ENCODE assay signal across 13 cellular contexts in the genomic region with DNA sequence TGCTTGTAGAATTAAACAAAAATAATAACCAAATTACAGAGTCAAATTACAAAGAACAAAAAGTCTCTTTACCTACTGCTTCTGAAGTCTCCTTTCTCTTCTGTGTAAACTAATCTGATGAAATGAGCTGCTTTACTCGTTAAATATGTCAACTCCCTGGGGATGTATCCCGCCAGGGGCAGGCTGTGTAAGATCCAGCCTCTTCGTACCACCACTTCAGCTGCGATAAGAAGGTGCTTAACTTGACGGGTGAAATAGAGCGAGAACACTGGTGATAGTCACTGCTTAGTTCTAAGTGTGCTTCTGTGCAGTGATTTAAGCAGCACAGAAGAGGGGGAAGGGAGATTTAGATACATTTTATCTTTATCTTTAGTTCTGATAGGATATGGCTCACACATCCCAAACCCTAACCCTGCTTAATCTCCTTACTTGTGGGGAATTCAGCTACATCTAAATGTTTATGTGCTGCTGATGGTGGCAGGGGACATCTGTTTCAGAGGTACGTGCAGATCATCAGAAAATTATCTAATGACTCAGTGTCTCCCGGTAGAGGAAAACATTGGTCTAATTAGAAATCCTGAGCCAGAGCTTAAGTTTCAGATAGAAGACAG. TPM values are rescaled to one million over a fixed set of nuclear protein-coding genes. Genes with fewer than 3 reads are reported as not detected.
DNase-seq lines count a peak whose midpoint lies in the region; ATAC-seq, FAIRE-seq and TF ChIP-seq lines count a peak whose summit lies in the region.
"Had no signal": no experiment of that assay in that cellular context is flagged by ENCODE, and none has a peak within 500 bp of the region (broad histone marks: within the 10 kb centered on the region; RNA-seq: fewer than 3 reads in every experiment).

No MANE protein-coding gene starts in this region.

- H2AFZ ChIP-seq in HepG2 (ENCODE audit: low read length) (no peak overlapping the region), PC-9 (no peak overlapping the region)

- H3K27me3 ChIP-seq in HepG2 (ENCODE audit: control insufficient read depth in 1 of 2, insufficient read depth in 2 of 2, low read length in 2 of 2) = no peaks in the 10 kb centered on the region
- no peaks in the 10 kb centered on the region for H3K27me3 ChIP-seq in right lobe of liver
- peaks cover 17% of the 10 kb centered on the region for H3K27me3 ChIP-seq in foreskin keratinocyte
- peaks cover 40% of the 10 kb centered on the region for H3K27me3 ChIP-seq in PC-9 (ENCODE audit: insufficient read depth, low read depth)
- no peaks in the 10 kb centered on the region for H3K27me3 ChIP-seq in transverse colon

- no peak overlapping the region for H3K4me3 Mint-ChIP-seq in stimulated activated memory B cell treated with anti-CD40 and anti-IgM and Interleukin-4, amounts not matched to agents 10 μg/mL and 1 μg/mL and 100 μg/mL, for 72 hours
- H3K4me3 Mint-ChIP-seq: immature natural killer cell had no signal

- ATAC-seq in HepG2 (no peak), right lobe of liver (no peak), foreskin keratinocyte (peak; percentile 17), GM18867 (IDR thresholded peaks at IDR 0.05; ENCODE audit: unreplicated experiment) (no peak)
- no peak for ATAC-seq in stimulated activated memory B cell treated with anti-CD40 and anti-IgM and Interleukin-4, amounts not matched to agents 10 μg/mL and 1 μg/mL and 100 μg/mL, for 72 hours

- WGBS in HepG2 (ENCODE audit: low lambda C conversion rate) = 10% methylated on average over 8 of the region's 8 CpGs
- 72% methylated on average over 8 of the region's 8 CpGs for WGBS in right lobe of liver (ENCODE audit: insufficient coverage, low coverage, low lambda C conversion rate, missing lambda C conversion rate)
- 65% methylated on average over 8 of the region's 8 CpGs; no CpG with 5 or more reads in 1 of the 2 donors for WGBS in transverse colon (ENCODE audit: low coverage in 1 of 2), 2 donors

- H3K9me2 ChIP-seq in PC-9 (ENCODE audit: insufficient read depth) = no peaks in the 10 kb centered on the region; the same call in 1 of the 2 replicates

- H3K4me1 Mint-ChIP-seq in stimulated activated memory B cell treated with anti-CD40 and anti-IgM and Interleukin-4, amounts not matched to agents 10 μg/mL and 1 μg/mL and 100 μg/mL, for 72 hours = no peaks in the 10 kb centered on the region
- H3K4me1 Mint-ChIP-seq: immature natural killer cell had no signal

- H3K79me2 ChIP-seq in HepG2 (ENCODE audit: insufficient read depth, low read length) (no peaks in the 10 kb centered on the region), PC-9 (ENCODE audit: low read depth) (no peaks in the 10 kb centered on the region)

- CTCF ChIA-PET in HepG2 (lab: Yijun Ruan, JAX; ENCODE audit: low intra/inter-chr PET ratio, low total read pairs) = no interaction called here
- CTCF ChIA-PET in PC-9 (lab: Charles Lee) = no interaction called here

- H3K4me1 ChIP-seq in HepG2 (ENCODE audit: insufficient read depth, low read length) (peaks cover 41% of the 10 kb centered on the region), right lobe of liver (peaks cover 0 to 9% (median 0%) of the 10 kb centered on the region in 4 donors), foreskin keratinocyte (peaks cover 7% of the 10 kb centered on the region), PC-9 (replicated peaks; ENCODE audit: insufficient read depth) (no peaks in the 10 kb centered on the region), transverse colon (peaks cover 7 to 19% (median 14%) of the 10 kb centered on the region in 4 donors)

- TF ChIP-seq EP300 in HepG2 (IDR thresholded peaks at IDR 0.05; ENCODE audit: low read depth in 2 of 2, low read length in 2 of 2) (no peak), HepG2 (CRISPR knock-in tag; IDR thresholded peaks at IDR 0.05; ENCODE audit: borderline replicate concordance) (no peak), transverse colon (IDR thresholded peaks at IDR 0.05; ENCODE audit: low read depth) (no peak)

- in situ Hi-C loops in HepG2 (cut with HindIII; ENCODE audit: extremely low pct_ligation_motif_present, low pct_unique_long_range_greater_than_20kb) = no loop called here
- in situ Hi-C loops in transverse colon (cut with MboI; ENCODE audit: low pct_ligation_motif_present in 1 of 4, low pct_unique_long_range_greater_than_20kb in 1 of 4, low sequenced_read_pairs in 3 of 4) = no loop called here

- H3K36me3 ChIP-seq in HepG2 (replicated peaks in 1 of 2; ENCODE audit: control insufficient read depth in 1 of 2, insufficient read depth in 2 of 2, low read length in 2 of 2) (no peaks in the 10 kb centered on the region), right lobe of liver (no peaks in the 10 kb centered on the region), PC-9 (ENCODE audit: low read depth) (no peaks in the 10 kb centered on the region), transverse colon (no peaks in the 10 kb centered on the region)

- H3K9ac ChIP-seq in HepG2 (ENCODE audit: insufficient read depth, low read depth, low read length) = no peak overlapping the region

- no peaks in the 10 kb centered on the region for H3F3A ChIP-seq in PC-9 (ENCODE audit: insufficient read depth, low read depth)

- intact Hi-C loops in HepG2 (cut with micrococcal nuclease; ENCODE audit: unreplicated experiment) = no loop called here
- intact Hi-C loops in right lobe of liver (cut with DNase I) = no loop called here
- intact Hi-C loops in PC-9 (cut with micrococcal nuclease; ENCODE audit: unreplicated experiment) = no loop called here
- intact Hi-C loops in transverse colon (cut with DNase I; ENCODE audit: low total_unique reads) = no loop called here

- POLR2A ChIA-PET in HepG2 (lab: Yijun Ruan, JAX) = interaction anchor here (1.6 kb wide), 1 partner anchor 57 kb away, joined by 4 read pairs; no protein-coding TSS in a partner anchor
- POLR2A ChIA-PET in PC-9 (lab: Charles Lee; ENCODE audit: unreplicated experiment) = no interaction called here

- no peaks in the 10 kb centered on the region for H3K9me3 Mint-ChIP-seq in stimulated activated memory B cell treated with anti-CD40 and anti-IgM and Interleukin-4, amounts not matched to agents 10 μg/mL and 1 μg/mL and 100 μg/mL, for 72 hours
- H3K9me3 Mint-ChIP-seq: immature natural killer cell had no signal

- H3K4me2 ChIP-seq in HepG2 (ENCODE audit: low read depth, low read length) (peak overlapping the region; percentile 51), PC-9 (no peak overlapping the region)

- H3K27ac ChIP-seq in HepG2 (ENCODE audit: extremely low read length, insufficient read depth, low read length) (no peak overlapping the region), right lobe of liver (no peak overlapping the region), foreskin keratinocyte (no peak overlapping the region), PC-9 (no peak overlapping the region), transverse colon (no peak overlapping the region)

- FAIRE-seq in HepG2 (lab: Jason Lieb, UNC) = no peak

- no TSS peak for BruUV-seq in HepG2 (replicated peaks; lab: Mats Ljungman, UMichigan)
- no TSS peak for BruUV-seq in PC-9 (replicated peaks; lab: Mats Ljungman, UMichigan)

- TF ChIP-seq POLR2A in HepG2 (IDR thresholded peaks at IDR 0.05; ENCODE audit: insufficient read depth in 1 of 2, low read depth in 2 of 2, low read length in 2 of 2) (no peak), right lobe of liver (IDR thresholded peaks at IDR 0.05) (no peak), transverse colon (IDR thresholded peaks at IDR 0.05) (no peak)

- H4K20me1 ChIP-seq in HepG2 (ENCODE audit: insufficient read depth, low read length) (no peaks in the 10 kb centered on the region), PC-9 (ENCODE audit: insufficient read depth) (no peaks in the 10 kb centered on the region)

- H3K27me3 Mint-ChIP-seq in stimulated activated memory B cell treated with anti-CD40 and anti-IgM and Interleukin-4, amounts not matched to agents 10 μg/mL and 1 μg/mL and 100 μg/mL, for 72 hours = peaks cover 22% of the 10 kb centered on the region

- H3K9me3 ChIP-seq in HepG2 (ENCODE audit: low read length) (no peaks in the 10 kb centered on the region), right lobe of liver (no peaks in the 10 kb centered on the region), PC-9 (ENCODE audit: insufficient read depth, low read depth) (no peaks in the 10 kb centered on the region), transverse colon (no peaks in the 10 kb centered on the region)

- no peak overlapping the region for H3K27ac Mint-ChIP-seq in stimulated activated memory B cell treated with anti-CD40 and anti-IgM and Interleukin-4, amounts not matched to agents 10 μg/mL and 1 μg/mL and 100 μg/mL, for 72 hours
- H3K27ac Mint-ChIP-seq: immature natural killer cell had no signal

- H3K36me3 Mint-ChIP-seq in stimulated activated memory B cell treated with anti-CD40 and anti-IgM and Interleukin-4, amounts not matched to agents 10 μg/mL and 1 μg/mL and 100 μg/mL, for 72 hours = no peaks in the 10 kb centered on the region
- H3K36me3 Mint-ChIP-seq: immature natural killer cell had no signal

- no peak for TF ChIP-seq RAD21 in HepG2 (CRISPR knock-in tag; IDR thresholded peaks at IDR 0.05)

- no peak for DNase-seq in HepG2 (ENCODE audit: low spot score)
- DNase-seq in right lobe of liver = no peak
- peak; percentile 71 to 74 for DNase-seq in NCI-H526 (lab: John Stamatoyannopoulos, UW)
- DNase-seq in foreskin keratinocyte = peak in 1 of 2 donors; percentile 6
- DNase-seq in PC-9 = no peak
- DNase-seq in transverse colon = no peak
- DNase-seq: activated CD4-positive, CD25-positive, alpha-beta regulatory T cell; activated naive CD4-positive, alpha-beta T cell treated with Interleukin-2 at 50 U/mL for 16 hours; effector CD4-positive, alpha-beta T cell; immature natural killer cell; NCI-H446 treated with DMSO at 0.1 percent for 48 hours had no signal

- TF ChIP-seq CTCF in HepG2 (CRISPR knock-in tag; IDR thresholded peaks at IDR 0.05) (no peak), right lobe of liver (IDR thresholded peaks at IDR 0.05) (no peak), foreskin keratinocyte (conservative IDR thresholded peaks at IDR 0.05) (no peak), PC-9 (conservative IDR thresholded peaks at IDR 0.05) (no peak), transverse colon (IDR thresholded peaks at IDR 0.05) (no peak)

- H3K4me3 ChIP-seq in HepG2 (replicated peaks in 1 of 3; ENCODE audit: insufficient read depth in 1 of 3, low read depth in 2 of 3, low read length in 3 of 3) (no peak overlapping the region), right lobe of liver (no peak overlapping the region), PC-9 (no peak overlapping the region), transverse colon (no peak overlapping the region)

RNA-seq across cellular contexts. Expression of gene RHOU, which starts 46.0 kb away (rescaled TPM):
- 18.5 and 23.6 TPM in 2 replicates for total RNA-seq in HepG2 (2016; rRNA removed; fragmentation: Illumina TruSeq; extraction: Trizol)
- 3.3 and 4.3 TPM in 2 replicates for total RNA-seq in HepG2 (2016; cell fraction: cytosol; rRNA removed; fragmentation: Illumina TruSeq; extraction: Trizol; ENCODE audit: low read depth)
- 19.1 and 24.0 TPM in 2 replicates for total RNA-seq in HepG2 (2016; cell fraction: insoluble cytoplasmic fraction; rRNA removed; fragmentation: Illumina TruSeq; extraction: Trizol)
- 14.7 and 15.0 TPM in 2 replicates for total RNA-seq in HepG2 (2016; cell fraction: membrane; rRNA removed; fragmentation: Illumina TruSeq; extraction: Trizol)
- 12.1 and 12.4 TPM in 2 replicates for total RNA-seq in HepG2 (2016; cell fraction: nucleus; rRNA removed; fragmentation: Illumina TruSeq; extraction: Trizol)
- 11.9 and 14.7 TPM in 2 replicates for polyA plus RNA-seq in HepG2 (2011; rRNA removed)
- polyA plus RNA-seq in HepG2 (2011; cell fraction: cytosol; rRNA removed) = 8.3 and 12.2 TPM in 2 replicates
- 6.9 and 11.2 TPM in 2 replicates for polyA plus RNA-seq in HepG2 (2011; cell fraction: nucleus; rRNA removed)
- polyA plus RNA-seq in HepG2 (2012) = 22.4 and 26.2 TPM in 2 replicates
- polyA plus RNA-seq in HepG2 (2016; cell fraction: cytosol; fragmentation: Illumina TruSeq; extraction: Trizol; ENCODE audit: low read depth) = 2.4 and 3.1 TPM in 2 replicates
- 29.9 and 30.8 TPM in 2 replicates for polyA plus RNA-seq in HepG2 (2016; cell fraction: insoluble cytoplasmic fraction; fragmentation: Illumina TruSeq; extraction: Trizol; ENCODE audit: low read depth)
- polyA plus RNA-seq in HepG2 (2016; cell fraction: membrane; fragmentation: Illumina TruSeq; extraction: Trizol; ENCODE audit: low read depth) = 9.4 and 10.5 TPM in 2 replicates
- 22.5 and 23.1 TPM in 2 replicates for polyA plus RNA-seq in HepG2 (2016; cell fraction: nucleus; fragmentation: Illumina TruSeq; extraction: Trizol; ENCODE audit: insufficient read depth, low read depth)
- 2.0 and 14.2 TPM in 2 replicates for polyA minus RNA-seq in HepG2 (2011; rRNA and poly(A)+ RNA removed; ENCODE audit: low replicate concordance)
- polyA minus RNA-seq in HepG2 (2011; cell fraction: cytosol; rRNA and poly(A)+ RNA removed) = 15.8 and 19.7 TPM in 2 replicates
- 5.9 and 12.1 TPM in 2 replicates for polyA minus RNA-seq in HepG2 (2011; cell fraction: nucleus; rRNA and poly(A)+ RNA removed)
- 10 to 100 TPM; 16.6 to 22.2 (median 19.6) TPM for total RNA-seq in right lobe of liver
- total RNA-seq in foreskin keratinocyte = 0.46 and 1.1 TPM in 2 replicates
- polyA plus RNA-seq in foreskin keratinocyte = 0.27 and 0.46 TPM in 2 replicates
- total RNA-seq in PC-9 (2021) = not detected in 2 replicates
- 10 to 100 TPM; 32.0 to 62.5 (median 38.4) TPM for total RNA-seq in transverse colon

Comparison
In these comparisons a context has a peak if more than half of its experiments do, and no peak if none do; other contexts are left out.
1. DNase-seq: peak in NCI-H526 (2 of 2); none in HepG2 (single experiment), right lobe of liver (0 of 3), PC-9 (0 of 2) and transverse colon (single experiment).